Comparison of ENCODE assay signal across 8 cellular contexts in the genomic region with DNA sequence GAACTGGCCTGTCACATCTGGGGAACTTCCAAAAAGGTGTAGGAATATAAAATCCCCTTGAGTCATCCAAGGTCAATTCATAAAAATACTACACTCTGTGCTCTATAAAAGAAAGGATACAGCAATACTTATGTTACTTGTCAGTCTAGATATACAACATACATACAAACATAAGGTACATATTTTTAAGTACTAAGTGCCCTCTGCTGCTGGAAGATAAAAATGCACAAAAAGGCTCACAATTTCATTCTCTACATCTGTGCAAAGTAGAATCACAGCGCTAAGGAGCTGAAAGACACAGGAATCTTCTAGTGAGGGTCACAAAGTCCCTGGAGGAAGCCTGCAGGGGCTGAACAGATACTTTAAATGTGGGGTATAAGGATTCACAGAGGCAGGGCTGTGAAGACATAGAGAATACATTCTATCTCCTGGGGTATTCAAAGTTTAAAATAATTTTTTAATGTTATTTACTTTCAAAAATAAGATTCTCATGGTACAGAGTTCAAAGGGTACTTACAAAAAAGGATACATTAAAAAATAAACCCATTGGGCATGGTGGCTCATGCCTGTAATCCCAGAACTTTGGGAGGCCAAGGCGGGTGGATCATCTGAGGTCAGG. TPM values are rescaled to one million over a fixed set of nuclear protein-coding genes. Genes with fewer than 3 reads are reported as not detected.
DNase-seq lines count a peak whose midpoint lies in the region; ATAC-seq and TF ChIP-seq lines count a peak whose summit lies in the region.

No MANE protein-coding gene starts in this region.

- H3F3A ChIP-seq in GM23248 (ENCODE audit: insufficient read depth) = peaks cover 22% of the 10 kb centered on the region

- no peak overlapping the region for H3K4me3 Mint-ChIP-seq in naive thymus-derived CD8-positive, alpha-beta T cell

- ATAC-seq in naive thymus-derived CD8-positive, alpha-beta T cell = peak; percentile 87

- peak overlapping the region in 1 of 10 donors; percentile 27 for H3K27ac Mint-ChIP-seq in naive thymus-derived CD8-positive, alpha-beta T cell

- peaks cover 2 to 9% (median 5%) of the 10 kb centered on the region in 4 donors for H3K4me1 Mint-ChIP-seq in naive thymus-derived CD8-positive, alpha-beta T cell

- H3K27ac ChIP-seq in GM23248 = no peak overlapping the region

- H3K27me3 Mint-ChIP-seq in naive thymus-derived CD8-positive, alpha-beta T cell = no peaks in the 10 kb centered on the region

- H3K9ac ChIP-seq in GM23248 = no peak overlapping the region

- peaks cover 0 to 5% (median 3%) of the 10 kb centered on the region in 9 donors for H3K9me3 Mint-ChIP-seq in naive thymus-derived CD8-positive, alpha-beta T cell

- POLR2A ChIA-PET in naive thymus-derived CD8-positive, alpha-beta T cell (lab: Charles Lee) = interaction anchor here (0.8 kb wide), 1 partner anchor 10 kb away, joined by 3 read pairs; a partner anchor contains a TSS

- no peaks in the 10 kb centered on the region for H3K9me3 ChIP-seq in GM23248 (ENCODE audit: low read depth)

- peaks cover 18% of the 10 kb centered on the region for H3K4me1 ChIP-seq in GM23248 (ENCODE audit: insufficient read depth)

- DNase-seq in DMS79 treated with DMSO at 0.1 percent for 48 hours (lab: John Stamatoyannopoulos, UW) (peak; percentile 94), GM23248 (peak; percentile 68), NCI-H1694 (lab: John Stamatoyannopoulos, UW) (peak; percentile 89), T follicular helper cell (ENCODE audit: low read depth) (peak; percentile 3), erythroblast (lab: John Stamatoyannopoulos, UW) (peak; percentile 59 to 62), mesenteric fat pad (ENCODE audit: low spot score) (no peak), cerebellar nuclear complex (lab: John Stamatoyannopoulos, UW) (no peak)
- DNase-seq in naive thymus-derived CD8-positive, alpha-beta T cell = peak in 6 of 10 donors; percentile 24 to 60 (median 42)

- WGBS in GM23248 (ENCODE audit: low coverage in 1 of 2, low lambda C conversion rate in 2 of 2, missing lambda C conversion rate in 2 of 2), 2 experiments = 35 to 42% methylated on average over 2 of the region's 2 CpGs

- H3K4me2 ChIP-seq in GM23248 (ENCODE audit: unreplicated experiment) = no peak overlapping the region

- no peaks in the 10 kb centered on the region for H4K20me1 ChIP-seq in GM23248 (ENCODE audit: insufficient read depth)

- no peaks in the 10 kb centered on the region for H3K9me2 ChIP-seq in GM23248 (ENCODE audit: insufficient read depth)

- H3K27me3 ChIP-seq in GM23248 (replicated peaks; ENCODE audit: insufficient read depth) = no peaks in the 10 kb centered on the region

- no peaks in the 10 kb centered on the region for H3K79me2 ChIP-seq in GM23248 (ENCODE audit: insufficient read depth)

- no peak overlapping the region for H3K4me3 ChIP-seq in GM23248

- in situ Hi-C loops in GM23248 (cut with MboI) = loop anchor here (25.0 kb wide), 1 partner anchor 647 kb away; no protein-coding TSS in a partner anchor

- H3K36me3 Mint-ChIP-seq in naive thymus-derived CD8-positive, alpha-beta T cell = no peaks in the 10 kb centered on the region

- peak overlapping the region; percentile 21 for H2AFZ ChIP-seq in GM23248

- TF ChIP-seq POLR2A in erythroblast (IDR thresholded peaks at IDR 0.05; ENCODE audit: low read length) = no peak

- H3K36me3 ChIP-seq in GM23248 (ENCODE audit: low read depth) = no peaks in the 10 kb centered on the region

RNA-seq across cellular contexts. Expression of a gene that starts 10.2 kb away (rescaled TPM):
- total RNA-seq in GM23248 (2014; rRNA removed; shearing (Covaris generic)) = 50.0 and 56.4 TPM in 2 replicates
- polyA plus RNA-seq in GM23248 (2016; fragmentation: Nextera tagmentation; extraction: Ambion mirVana) = 66.2 and 70.6 TPM in 2 replicates
- 10 to 100 TPM; 20.6 to 22.4 TPM for total RNA-seq in naive thymus-derived CD8-positive, alpha-beta T cell
- polyA plus RNA-seq in naive thymus-derived CD8-positive, alpha-beta T cell = 10 to 100 TPM; 14.0 to 20.7 (median 15.9) TPM
- 35.3 TPM for total RNA-seq in mesenteric fat pad

RNA-seq across cellular contexts. Expression of a gene that starts 35.5 kb away (rescaled TPM):
- 82.7 and 129 TPM in 2 replicates for total RNA-seq in GM23248 (2014; rRNA removed; shearing (Covaris generic))
- polyA plus RNA-seq in GM23248 (2016; fragmentation: Nextera tagmentation; extraction: Ambion mirVana) = 98.8 and 106 TPM in 2 replicates
- total RNA-seq in naive thymus-derived CD8-positive, alpha-beta T cell = 10 to 100 TPM; 17.7 to 19.6 TPM
- 10 to 100 TPM; 18.8 to 38.3 (median 27.4) TPM for polyA plus RNA-seq in naive thymus-derived CD8-positive, alpha-beta T cell
- total RNA-seq in mesenteric fat pad = 150 TPM

Comparison
In these comparisons a context has a peak if more than half of its experiments do, and no peak if none do; other contexts are left out.
1. DNase-seq: peak in DMS79 treated with DMSO at 0.1 percent for 48 hours (single experiment), GM23248 (single experiment), NCI-H1694 (single experiment), T follicular helper cell (single experiment), erythroblast (2 of 2) and naive thymus-derived CD8-positive, alpha-beta T cell (6 of 10); none in mesenteric fat pad (single experiment) and cerebellar nuclear complex (0 of 2).